ENCODE assay signal across 36 cellular contexts in genomic region chr3:100999160-100999559, GRCh38.
"Had no signal": no experiment of that assay in that cellular context is flagged by ENCODE, and none has a peak within 500 bp of the region (broad histone marks: within the 10 kb centered on the region; RNA-seq: fewer than 3 reads in every experiment).

No MANE protein-coding gene starts in this region.

- H3K27me3 ChIP-seq: MG63 had no signal

- DNase-seq: Karpas-422, Kasumi-1, MG63, MM.1S, MV-4-11, NCI-H1048, NCI-H1092, NCI-H1092 treated with DMSO at 0.1 percent for 48 hours, NCI-H1105, NCI-H1105 treated with DMSO at 0.1 percent for 48 hours, NCI-H1417, NCI-H1417 treated with DMSO at 0.1 percent for 48 hours, NCI-H1436, NCI-H1436 treated with DMSO at 0.1 percent for 48 hours, NCI-H146, NCI-H1694, NCI-H1694 treated with DMSO at 0.1 percent for 48 hours, NCI-H187, NCI-H187 treated with DMSO at 0.1 percent for 48 hours, NCI-H1930, NCI-H2029, NCI-H2029 treated with DMSO at 0.1 percent for 48 hours, NCI-H2081, NCI-H2081 treated with DMSO at 0.1 percent for 48 hours, NCI-H2107, NCI-H2171, NCI-H2171 treated with DMSO at 0.1 percent for 48 hours, NCI-H2227 treated with DMSO at 0.1 percent for 48 hours, NCI-H226, NCI-H345, NCI-H446, NCI-H446 treated with DMSO at 0.1 percent for 48 hours, NCI-H510A, NCI-H510A treated with DMSO at 0.1 percent for 48 hours, NCI-H524, NCI-H524 treated with DMSO at 0.1 percent for 48 hours had no signal

- H3K4me3 ChIP-seq: MG63 had no signal

- H3K36me3 ChIP-seq: MG63 had no signal
